In genomic region chr18:78390348-78390929, GRCh38 we compare ENCODE assay signal across 19 cellular contexts.
"Had no signal": no experiment of that assay in that cellular context is flagged by ENCODE, and none has a peak within 500 bp of the region (broad histone marks: within the 10 kb centered on the region; RNA-seq: fewer than 3 reads in every experiment).

No MANE protein-coding gene starts in this region.

- H3K36me3 Mint-ChIP-seq: immature natural killer cell; stimulated activated naive B cell treated with anti-CD40 and anti-IgM and Interleukin-4, amounts not matched to agents 10 μg/mL and 1 μg/mL and 100 μg/mL, for 72 hours had no signal

- FAIRE-seq: keratinocyte had no signal

- H3K27me3 Mint-ChIP-seq: stimulated activated naive B cell treated with anti-CD40 and anti-IgM and Interleukin-4, amounts not matched to agents 10 μg/mL and 1 μg/mL and 100 μg/mL, for 72 hours had no signal

- H3K9me3 ChIP-seq: esophagus squamous epithelium, sigmoid colon had no signal

- H3K4me1 ChIP-seq: esophagus squamous epithelium, sigmoid colon, transverse colon had no signal

- ATAC-seq: effector memory CD8-positive, alpha-beta T cell; left lobe of liver; naive thymus-derived CD4-positive, alpha-beta T cell; stimulated activated naive B cell treated with anti-CD40 and anti-IgM and Interleukin-4, amounts not matched to agents 10 μg/mL and 1 μg/mL and 100 μg/mL, for 72 hours; stimulated activated naive CD8-positive, alpha-beta T cell treated with anti-CD3 and anti-CD28 coated beads, Interleukin-15, amount 100 ng/mL, for 72 hours had no signal

- H3K27ac ChIP-seq: esophagus squamous epithelium, sigmoid colon, skin epidermis, thoracic aorta, transverse colon had no signal

- H3K27me3 ChIP-seq: esophagus squamous epithelium, sigmoid colon, transverse colon had no signal

- H3K4me1 Mint-ChIP-seq: immature natural killer cell; nephron progenitor cell; stimulated activated naive B cell treated with anti-CD40 and anti-IgM and Interleukin-4, amounts not matched to agents 10 μg/mL and 1 μg/mL and 100 μg/mL, for 72 hours; stimulated activated naive CD8-positive, alpha-beta T cell treated with anti-CD3 and anti-CD28 coated beads, Interleukin-15, amount 100 ng/mL, for 72 hours had no signal

- H3K36me3 ChIP-seq: esophagus squamous epithelium, sigmoid colon, thoracic aorta, transverse colon had no signal

- H3K27ac Mint-ChIP-seq: effector memory CD8-positive, alpha-beta T cell; immature natural killer cell; naive thymus-derived CD4-positive, alpha-beta T cell; nephron progenitor cell; stimulated activated naive B cell treated with anti-CD40 and anti-IgM and Interleukin-4, amounts not matched to agents 10 μg/mL and 1 μg/mL and 100 μg/mL, for 72 hours; stimulated activated naive CD8-positive, alpha-beta T cell treated with anti-CD3 and anti-CD28 coated beads, Interleukin-15, amount 100 ng/mL, for 72 hours had no signal

- DNase-seq: cortex of kidney; effector memory CD8-positive, alpha-beta T cell; esophagus squamous epithelium; foreskin fibroblast; immature natural killer cell; mammary epithelial cell; naive thymus-derived CD4-positive, alpha-beta T cell; nephron progenitor cell; posterior cingulate gyrus; sigmoid colon; stimulated activated CD4-positive, alpha-beta T cell treated with anti-CD3 and anti-CD28 coated beads, Interleukin-2, amount 100 ng/mL, for 24 hours; stimulated activated CD4-positive, alpha-beta T cell treated with anti-CD3 and anti-CD28 coated beads, Interleukin-4, amount 100 ng/mL, for 4 hours; stimulated activated naive B cell treated with anti-CD40 and anti-IgM and Interleukin-4, amounts not matched to agents 10 μg/mL and 1 μg/mL and 100 μg/mL, for 72 hours; stimulated activated naive CD8-positive, alpha-beta T cell treated with anti-CD3 and anti-CD28 coated beads, Interleukin-15, amount 100 ng/mL, for 72 hours; transverse colon had no signal

- H3K4me3 ChIP-seq: esophagus squamous epithelium, sigmoid colon, skin epidermis, thoracic aorta, transverse colon had no signal

- H3K4me3 Mint-ChIP-seq: effector memory CD8-positive, alpha-beta T cell; immature natural killer cell; naive thymus-derived CD4-positive, alpha-beta T cell; nephron progenitor cell; stimulated activated naive B cell treated with anti-CD40 and anti-IgM and Interleukin-4, amounts not matched to agents 10 μg/mL and 1 μg/mL and 100 μg/mL, for 72 hours; stimulated activated naive CD8-positive, alpha-beta T cell treated with anti-CD3 and anti-CD28 coated beads, Interleukin-15, amount 100 ng/mL, for 72 hours had no signal
